In genomic region chr20:62875419-62876355, GRCh38 we compare ENCODE assay signal across 8 cellular contexts. TPM values are rescaled to one million over a fixed set of nuclear protein-coding genes. Genes with fewer than 3 reads are reported as not detected.
DNase-seq lines count a peak whose midpoint lies in the region; ATAC-seq, FAIRE-seq and TF ChIP-seq lines count a peak whose summit lies in the region.

No MANE protein-coding gene starts in this region.

- intact Hi-C loops in K562 (cut with micrococcal nuclease) (loop anchor here (10.0 kb wide), 1 partner anchor 51 kb away; no protein-coding TSS in a partner anchor), gastrocnemius medialis (cut with DNase I; ENCODE audit: low total_unique reads) (no loop called here)

- no TSS peak for BruUV-seq in K562 (replicated peaks; lab: Mats Ljungman, UMichigan)

- H3K36me3 ChIP-seq in K562 (ENCODE audit: control insufficient read depth, insufficient read depth, low read length) (peaks cover 7% of the 10 kb centered on the region; the same call in 1 of the 3 replicates), iPS-20b (ENCODE audit: insufficient read depth, low read depth, low read length) (no peaks in the 10 kb centered on the region), gastrocnemius medialis (no peaks in the 10 kb centered on the region)

- H3K9me3 ChIP-seq in K562 (replicated peaks; ENCODE audit: control insufficient read depth, insufficient read depth, low read depth, low read length) (no peaks in the 10 kb centered on the region), iPS-20b (ENCODE audit: insufficient read depth, low read depth, low read length) (no peaks in the 10 kb centered on the region), gastrocnemius medialis (no peaks in the 10 kb centered on the region)

- peak overlapping the region; percentile 97 for H2AFZ ChIP-seq in K562 (ENCODE audit: low read depth, low read length)

- POLR2A ChIA-PET in K562 (lab: Yijun Ruan, JAX) = interaction anchor here (0.6 to 3.0 kb wide), 18 partner anchors 9 to 511 kb away, joined by 3 to 16 read pairs (median 4); partner anchors contain the start of genes GID8 and TCFL5

- in situ Hi-C loops in K562 (cut with MboI) = no loop called here
- in situ Hi-C loops in gastrocnemius medialis (cut with MboI; ENCODE audit: low sequenced_read_pairs in 4 of 4) = loop anchor here in 1 of 4 donors (25.0 kb wide), 1 partner anchor 137 kb away; the partner anchor contains the start of gene BHLHE23

- H3K4me2 ChIP-seq in K562 (ENCODE audit: insufficient read depth, low read length) = peak overlapping the region; percentile 20

- peak overlapping the region; percentile 21; the same call in 1 of the 2 replicates for H3K4me3 ChIP-seq in K562
- H3K4me3 ChIP-seq in iPS-20b (ENCODE audit: low read length) = no peak overlapping the region
- peak overlapping the region in 1 of 4 donors; percentile 19 for H3K4me3 ChIP-seq in gastrocnemius medialis

- no peaks in the 10 kb centered on the region for H3K27me3 Mint-ChIP-seq in activated naive CD8-positive, alpha-beta T cell
- H3K27me3 Mint-ChIP-seq in activated naive CD8-positive, alpha-beta T cell treated with anti-CD3 and anti-CD28 coated beads for 36 hours = no peaks in the 10 kb centered on the region

- FAIRE-seq in K562 (lab: Jason Lieb, UNC) = peak; percentile 93

- DNase-seq in activated naive CD8-positive, alpha-beta T cell treated with anti-CD3 and anti-CD28 coated beads for 36 hours = no peak
- peak; percentile 84 for DNase-seq in NCI-H510A (lab: John Stamatoyannopoulos, UW)
- peak; percentile 75 to 91 (median 83) for DNase-seq in K562 (ENCODE audit: extremely low read depth in 1 of 4, low spot score in 3 of 4)
- DNase-seq in gastrocnemius medialis = peak; percentile 47 to 73

- CTCF ChIA-PET in K562 (lab: Yijun Ruan, JAX; ENCODE audit: low intra/inter-chr PET ratio) = interaction anchor here (0.5 to 1.2 kb wide), 2 partner anchors 133 to 135 kb away, joined by 3 read pairs; no protein-coding TSS in a partner anchor

- peak overlapping the region; percentile 54 for H3K27ac Mint-ChIP-seq in activated naive CD8-positive, alpha-beta T cell
- H3K27ac Mint-ChIP-seq in activated naive CD8-positive, alpha-beta T cell treated with anti-CD3 and anti-CD28 coated beads for 36 hours = no peak overlapping the region

- no peaks in the 10 kb centered on the region for H3K9me1 ChIP-seq in K562 (ENCODE audit: control insufficient read depth, insufficient read depth, low read length)

- H3K4me1 ChIP-seq in K562 (replicated peaks in 1 of 2; ENCODE audit: control insufficient read depth in 2 of 2, insufficient read depth in 2 of 2, low read length in 2 of 2) (peaks cover 24 to 59% of the 10 kb centered on the region in 2 experiments), iPS-20b (ENCODE audit: insufficient read depth, low read length) (peaks cover 13% of the 10 kb centered on the region), gastrocnemius medialis (peaks cover 16 to 20% of the 10 kb centered on the region in 2 donors)

- peak; percentile 12 to 57; a peak in 3 of 4 replicates for TF ChIP-seq RAD21 in K562 (CRISPR knock-in tag; conservative IDR thresholded peaks at IDR 0.05 in 1 of 2, IDR thresholded peaks at IDR 0.05 in 1 of 2)

- no peaks in the 10 kb centered on the region for H4K20me1 ChIP-seq in K562 (replicated peaks; ENCODE audit: control insufficient read depth, insufficient read depth, low read length)

- TF ChIP-seq CTCF in K562 (IDR thresholded peaks at IDR 0.05 in 2 of 3, conservative IDR thresholded peaks at IDR 0.05 in 1 of 3; ENCODE audit: insufficient read depth in 2 of 3, low read depth in 1 of 3, low read length in 3 of 3) (peak; percentile 84 to 95 (median 94)), gastrocnemius medialis (IDR thresholded peaks at IDR 0.05 in 4 of 5, conservative IDR thresholded peaks at IDR 0.05 in 1 of 5) (peak in 4 of 5 experiments; percentile 16 to 57 (median 22))

- H3K9me3 Mint-ChIP-seq in activated naive CD8-positive, alpha-beta T cell (ENCODE audit: low read depth) = no peaks in the 10 kb centered on the region
- no peaks in the 10 kb centered on the region for H3K9me3 Mint-ChIP-seq in activated naive CD8-positive, alpha-beta T cell treated with anti-CD3 and anti-CD28 coated beads for 36 hours

- TF ChIP-seq POLR2A in K562 (conservative IDR thresholded peaks at IDR 0.05) (no peak), gastrocnemius medialis (IDR thresholded peaks at IDR 0.05) (no peak)

- peak overlapping the region; percentile 20 for H3K4me3 Mint-ChIP-seq in activated naive CD8-positive, alpha-beta T cell
- H3K4me3 Mint-ChIP-seq in activated naive CD8-positive, alpha-beta T cell treated with anti-CD3 and anti-CD28 coated beads for 36 hours = no peak overlapping the region

- no peaks in the 10 kb centered on the region for H3K27me3 ChIP-seq in K562 (ENCODE audit: control insufficient read depth in 2 of 2, insufficient read depth in 2 of 2, low read length in 2 of 2)
- no peaks in the 10 kb centered on the region; the same call in 1 of the 2 replicates for H3K27me3 ChIP-seq in iPS-20b (ENCODE audit: insufficient read depth, low read length)
- no peaks in the 10 kb centered on the region for H3K27me3 ChIP-seq in gastrocnemius medialis

- H3K27ac ChIP-seq in K562 (ENCODE audit: extremely low read depth, low read depth, low read length) = peak overlapping the region; percentile 84
- no peak overlapping the region for H3K27ac ChIP-seq in iPS-20b (ENCODE audit: low read length)
- H3K27ac ChIP-seq in gastrocnemius medialis = peak overlapping the region; percentile 51 to 78 (median 67)

- peaks cover 24% of the 10 kb centered on the region for H3K4me1 Mint-ChIP-seq in activated naive CD8-positive, alpha-beta T cell (ENCODE audit: low read depth)
- peaks cover 13% of the 10 kb centered on the region for H3K4me1 Mint-ChIP-seq in activated naive CD8-positive, alpha-beta T cell treated with anti-CD3 and anti-CD28 coated beads for 36 hours

- WGBS in K562 (ENCODE audit: insufficient coverage, low coverage, missing lambda C conversion rate) = 31% methylated on average over 29 of the region's 34 CpGs

- H3K36me3 Mint-ChIP-seq in activated naive CD8-positive, alpha-beta T cell = no peaks in the 10 kb centered on the region
- H3K36me3 Mint-ChIP-seq in activated naive CD8-positive, alpha-beta T cell treated with anti-CD3 and anti-CD28 coated beads for 36 hours = no peaks in the 10 kb centered on the region

- peak; percentile 97 for ATAC-seq in K562
- peak; percentile 79 to 84 for ATAC-seq in gastrocnemius medialis
- no peak for ATAC-seq in HG03565 (IDR thresholded peaks at IDR 0.05; ENCODE audit: unreplicated experiment)
- no peak for ATAC-seq in GM18519 (IDR thresholded peaks at IDR 0.05; ENCODE audit: low FRiP score, unreplicated experiment)

- H3K9ac ChIP-seq in K562 (ENCODE audit: insufficient read depth in 1 of 2, low read depth in 2 of 2, low read length in 2 of 2) (peak overlapping the region; percentile 64 to 70), iPS-20b (ENCODE audit: low read depth, low read length) (peak overlapping the region; percentile 52; the same call in 1 of the 2 replicates)

- peak; percentile 10; the same call in 1 of the 2 replicates for TF ChIP-seq EP300 in K562 (IDR thresholded peaks at IDR 0.05; ENCODE audit: low read length)

- no peaks in the 10 kb centered on the region for H3K79me2 ChIP-seq in K562 (ENCODE audit: control insufficient read depth, insufficient read depth, low read length)

RNA-seq across cellular contexts. Expression of gene TCFL5, which starts 14.1 kb away (rescaled TPM):
- 1 to 10 TPM; 5.4 to 5.8 TPM for total RNA-seq in activated naive CD8-positive, alpha-beta T cell treated with anti-CD3 and anti-CD28 coated beads for 36 hours
- total RNA-seq in K562 (2011; cell fraction: chromatin; rRNA removed; ENCODE audit: low replicate concordance) = 13.1 and 14.9 TPM in 2 replicates
- 7.5 and 9.5 TPM in 2 replicates for total RNA-seq in K562 (2011; cell fraction: nucleolus; rRNA removed)
- 8.6 and 8.8 TPM in 2 replicates for total RNA-seq in K562 (2011; cell fraction: nucleoplasm; rRNA removed)
- total RNA-seq in K562 (2014; rRNA removed) (11.1 and 11.2 TPM in 2 replicates), K562 (2014; rRNA removed; fragmentation: Illumina TruSeq; extraction: Trizol) (7.4 and 7.9 TPM in 2 replicates), K562 (2015; rRNA removed; fragmentation: Illumina TruSeq; extraction: Trizol) (9.2 and 10.2 TPM in 2 replicates), K562 (2021) (11.1 and 12.6 TPM in 2 replicates), gastrocnemius medialis (1 to 10 TPM; 5.3 to 7.3 (median 6.3) TPM)
- polyA plus RNA-seq in K562 (2011; rRNA removed) (8.5 and 12.2 TPM in 2 replicates), K562 (2014; fragmentation: Illumina TruSeq; extraction: Trizol) (5.9 and 7.9 TPM in 2 replicates), K562 (2014; fragmentation: Nextera tagmentation; extraction: Ambion mirVana) (1 to 10 TPM in 1 of 2 experiments, under 1 TPM in 1; 1.00 to 1.1 TPM), K562 (2014; rRNA removed) (9.1 and 10.5 TPM in 2 replicates)
- 4.3 and 4.4 TPM in 2 replicates for polyA plus RNA-seq in K562 (2011; cell fraction: cytosol; rRNA removed)
- 8.0 and 8.3 TPM in 2 replicates for polyA plus RNA-seq in K562 (2011; cell fraction: nucleus; rRNA removed)
- 6.7 and 8.1 TPM in 2 replicates for polyA plus RNA-seq in K562 (2012)
- polyA minus RNA-seq in K562 (2011; rRNA and poly(A)+ RNA removed) = 6.6 and 6.8 TPM in 2 replicates
- polyA minus RNA-seq in K562 (2011; cell fraction: cytosol; rRNA and poly(A)+ RNA removed) = 3.8 and 6.5 TPM in 2 replicates
- polyA minus RNA-seq in K562 (2011; cell fraction: nucleus; rRNA and poly(A)+ RNA removed) = 1.9 and 3.9 TPM in 2 replicates

RNA-seq across cellular contexts. Expression of gene DIDO1, which starts 50.6 kb away (rescaled TPM):
- total RNA-seq in activated naive CD8-positive, alpha-beta T cell treated with anti-CD3 and anti-CD28 coated beads for 36 hours = 10 to 100 TPM; 46.3 to 47.2 TPM
- total RNA-seq in K562 (2011; cell fraction: chromatin; rRNA removed; ENCODE audit: low replicate concordance) = 117 and 149 TPM in 2 replicates
- total RNA-seq in K562 (2011; cell fraction: nucleolus; rRNA removed) = 70.2 and 72.0 TPM in 2 replicates
- 82.5 and 92.1 TPM in 2 replicates for total RNA-seq in K562 (2011; cell fraction: nucleoplasm; rRNA removed)
- 31.2 and 36.7 TPM in 2 replicates for total RNA-seq in K562 (2014; rRNA removed)
- 22.2 and 23.4 TPM in 2 replicates for total RNA-seq in K562 (2014; rRNA removed; fragmentation: Illumina TruSeq; extraction: Trizol)
- total RNA-seq in K562 (2015; rRNA removed; fragmentation: Illumina TruSeq; extraction: Trizol) = 26.8 and 27.1 TPM in 2 replicates
- total RNA-seq in K562 (2021) = 38.2 and 43.6 TPM in 2 replicates
- polyA plus RNA-seq in K562 (2011; rRNA removed) = 40.5 and 50.2 TPM in 2 replicates
- polyA plus RNA-seq in K562 (2011; cell fraction: cytosol; rRNA removed) = 31.2 and 58.5 TPM in 2 replicates
- 256 and 286 TPM in 2 replicates for polyA plus RNA-seq in K562 (2011; cell fraction: nucleus; rRNA removed)
- polyA plus RNA-seq in K562 (2012) = 23.7 and 36.2 TPM in 2 replicates
- polyA plus RNA-seq in K562 (2014; fragmentation: Illumina TruSeq; extraction: Trizol) = 37.4 and 37.9 TPM in 2 replicates
- 1 to 10 TPM; 4.4 to 4.8 TPM for polyA plus RNA-seq in K562 (2014; fragmentation: Nextera tagmentation; extraction: Ambion mirVana)
- polyA plus RNA-seq in K562 (2014; rRNA removed) = 44.3 and 46.8 TPM in 2 replicates
- 32.2 and 34.2 TPM in 2 replicates for polyA minus RNA-seq in K562 (2011; rRNA and poly(A)+ RNA removed)
- polyA minus RNA-seq in K562 (2011; cell fraction: cytosol; rRNA and poly(A)+ RNA removed) = 13.9 and 15.7 TPM in 2 replicates
- 35.7 and 49.3 TPM in 2 replicates for polyA minus RNA-seq in K562 (2011; cell fraction: nucleus; rRNA and poly(A)+ RNA removed)
- total RNA-seq in gastrocnemius medialis = 10 to 100 TPM; 24.2 to 39.3 (median 28.7) TPM

RNA-seq across cellular contexts. Expression of gene COL9A3, which starts 58.8 kb away (rescaled TPM):
- total RNA-seq in activated naive CD8-positive, alpha-beta T cell treated with anti-CD3 and anti-CD28 coated beads for 36 hours = 1 to 10 TPM in 1 of 2 experiments, under 1 TPM in 1; 0.35 to 1.0 TPM
- 2.5 and 7.3 TPM in 2 replicates for total RNA-seq in K562 (2011; cell fraction: chromatin; rRNA removed; ENCODE audit: low replicate concordance)
- 4.0 and 4.9 TPM in 2 replicates for total RNA-seq in K562 (2011; cell fraction: nucleolus; rRNA removed)
- total RNA-seq in K562 (2011; cell fraction: nucleoplasm; rRNA removed) = 2.8 and 4.0 TPM in 2 replicates
- 0.77 and 1.9 TPM in 2 replicates for total RNA-seq in K562 (2014; rRNA removed)
- total RNA-seq in K562 (2014; rRNA removed; fragmentation: Illumina TruSeq; extraction: Trizol) = 0.18 and 0.51 TPM in 2 replicates
- 0.98 and 1.4 TPM in 2 replicates for total RNA-seq in K562 (2015; rRNA removed; fragmentation: Illumina TruSeq; extraction: Trizol)
- total RNA-seq in K562 (2021) = 1.3 and 1.7 TPM in 2 replicates
- polyA plus RNA-seq in K562 (2011; rRNA removed) = 1.3 and 2.5 TPM in 2 replicates
- polyA plus RNA-seq in K562 (2011; cell fraction: cytosol; rRNA removed) = 1.7 and 1.9 TPM in 2 replicates
- 12.1 and 20.8 TPM in 2 replicates for polyA plus RNA-seq in K562 (2011; cell fraction: nucleus; rRNA removed)
- polyA plus RNA-seq in K562 (2012) = 2.0 and 3.0 TPM in 2 replicates
- polyA plus RNA-seq in K562 (2014; fragmentation: Illumina TruSeq; extraction: Trizol) = 0.48 and 0.76 TPM in 2 replicates
- polyA plus RNA-seq in K562 (2014; fragmentation: Nextera tagmentation; extraction: Ambion mirVana) = under 1 TPM in 1 of 2 experiments, not detected in 1; 0.14 TPM
- polyA plus RNA-seq in K562 (2014; rRNA removed) = 3.0 and 3.6 TPM in 2 replicates
- 0.35 and 0.87 TPM in 2 replicates for polyA minus RNA-seq in K562 (2011; rRNA and poly(A)+ RNA removed)
- 1.3 TPM in 1 of 2 replicates, not detected in the other for polyA minus RNA-seq in K562 (2011; cell fraction: cytosol; rRNA and poly(A)+ RNA removed)
- polyA minus RNA-seq in K562 (2011; cell fraction: nucleus; rRNA and poly(A)+ RNA removed) = 1.2 and 2.3 TPM in 2 replicates
- 1 to 10 TPM in 2 of 4 donors, under 1 TPM in 2; 0.41 to 4.1 (median 1.6) TPM for total RNA-seq in gastrocnemius medialis

Comparison
In these comparisons a context has a peak if more than half of its experiments do, and no peak if none do; other contexts are left out.
1. ATAC-seq: peak in K562 (single experiment) and gastrocnemius medialis (2 of 2); none in HG03565 (single experiment) and GM18519 (single experiment).